8 cellular contexts compared by ENCODE assay signal in genomic region chr20:36093025-36093803, GRCh38.
DNase-seq lines count a peak whose midpoint lies in the region; ATAC-seq and TF ChIP-seq lines count a peak whose summit lies in the region.

No MANE protein-coding gene starts in this region.

- H3K9me3 ChIP-seq in naive thymus-derived CD4-positive, alpha-beta T cell (ENCODE audit: control insufficient read depth in 2 of 3, low read length in 3 of 3), result no peaks in the 10 kb centered on the region
- H3K9me3 ChIP-seq in tibial nerve, result no peaks in the 10 kb centered on the region

- H3K9me3 Mint-ChIP-seq in naive thymus-derived CD4-positive, alpha-beta T cell, result peaks cover 0 to 2% (median 0%) of the 10 kb centered on the region in 11 donors

- H3K4me3 ChIP-seq in epithelial cell of proximal tubule (ENCODE audit: low read depth, low read length) (peak overlapping the region; percentile 70), tibial nerve (peak overlapping the region; percentile 49 to 76 (median 66))
- peak overlapping the region; percentile 68 for H3K4me3 ChIP-seq in naive thymus-derived CD4-positive, alpha-beta T cell (ENCODE audit: low read length)

- TF ChIP-seq CTCF in epithelial cell of proximal tubule (conservative IDR thresholded peaks at IDR 0.05; ENCODE audit: low read depth, low read length) (no peak), tibial nerve (IDR thresholded peaks at IDR 0.05) (no peak)

- peak; percentile 49 for DNase-seq in COR-L47 (lab: John Stamatoyannopoulos, UW)
- peak; percentile 31 for DNase-seq in NCI-H1105 (lab: John Stamatoyannopoulos, UW)
- peak; percentile 11 for DNase-seq in activated T-cell treated with anti-CD3 and anti-CD28 coated beads for 48 hours (ENCODE audit: low read depth)
- no peak for DNase-seq in epithelial cell of proximal tubule (ENCODE audit: low read depth)
- DNase-seq in naive thymus-derived CD4-positive, alpha-beta T cell, result peak; percentile 16 to 56 (median 37)
- DNase-seq in tibial nerve (ENCODE audit: low spot score in 2 of 2), result peak in 1 of 2 donors; percentile 36

- CTCF ChIA-PET in naive thymus-derived CD4-positive, alpha-beta T cell (lab: Charles Lee), result interaction anchor here (0.6 kb wide), 1 partner anchor 610 kb away, joined by 3 read pairs; no protein-coding TSS in a partner anchor

- H3K4me1 ChIP-seq in naive thymus-derived CD4-positive, alpha-beta T cell (ENCODE audit: control insufficient read depth in 2 of 2, insufficient read depth in 2 of 2, low read length in 2 of 2), result peaks cover 3 to 11% of the 10 kb centered on the region in 2 donors
- peaks cover 0 to 50% (median 24%) of the 10 kb centered on the region in 4 donors for H3K4me1 ChIP-seq in tibial nerve

- intact Hi-C loops in naive thymus-derived CD4-positive, alpha-beta T cell (cut with micrococcal nuclease), result loop anchor here in 1 of 2 donors (2.0 kb wide), 1 partner anchor 42 kb away; no protein-coding TSS in a partner anchor

- POLR2A ChIA-PET in naive thymus-derived CD4-positive, alpha-beta T cell (lab: Charles Lee), result no interaction called here

- ATAC-seq in naive thymus-derived CD4-positive, alpha-beta T cell, result peak; percentile 65
- ATAC-seq in HG03097 (IDR thresholded peaks at IDR 0.05; ENCODE audit: low FRiP score, unreplicated experiment), result no peak
- ATAC-seq in GM18858 (IDR thresholded peaks at IDR 0.05; ENCODE audit: unreplicated experiment), result no peak

- peaks cover 4 to 16% of the 10 kb centered on the region in 2 donors for H3K27me3 ChIP-seq in naive thymus-derived CD4-positive, alpha-beta T cell (ENCODE audit: control insufficient read depth in 2 of 2, insufficient read depth in 2 of 2, low read length in 2 of 2)
- H3K27me3 ChIP-seq in tibial nerve, result peaks cover 0 to 13% of the 10 kb centered on the region in 2 donors

- peak overlapping the region; percentile 90 to 100 (median 94) for H3K4me3 Mint-ChIP-seq in naive thymus-derived CD4-positive, alpha-beta T cell

- peaks cover 34 to 54% (median 35%) of the 10 kb centered on the region in 5 donors for H3K27me3 Mint-ChIP-seq in naive thymus-derived CD4-positive, alpha-beta T cell

- H3K4me1 Mint-ChIP-seq in naive thymus-derived CD4-positive, alpha-beta T cell, result peaks cover 10 to 20% (median 13%) of the 10 kb centered on the region in 7 donors

- no peak overlapping the region for H3K27ac ChIP-seq in naive thymus-derived CD4-positive, alpha-beta T cell (ENCODE audit: low read depth, low read length)
- H3K27ac ChIP-seq in tibial nerve, result peak overlapping the region; percentile 56 to 77 (median 68)

- no peaks in the 10 kb centered on the region for H3K36me3 ChIP-seq in naive thymus-derived CD4-positive, alpha-beta T cell (ENCODE audit: control insufficient read depth in 2 of 3, insufficient read depth in 3 of 3, low read length in 3 of 3)
- H3K36me3 ChIP-seq in tibial nerve, result no peaks in the 10 kb centered on the region

- H3K36me3 Mint-ChIP-seq in naive thymus-derived CD4-positive, alpha-beta T cell, result peaks cover 0 to 10% (median 4%) of the 10 kb centered on the region in 5 donors

- peak overlapping the region; percentile 14 to 82 (median 56) for H3K27ac Mint-ChIP-seq in naive thymus-derived CD4-positive, alpha-beta T cell

- no peak for TF ChIP-seq POLR2A in tibial nerve (IDR thresholded peaks at IDR 0.05)

- no peak for TF ChIP-seq EP300 in tibial nerve (IDR thresholded peaks at IDR 0.05)

- 0 to 20% methylated on average over 1 to 28 of the region's 78 CpGs for WGBS in tibial nerve, 2 donors
